ENCODE assay signal across 1 cellular context in the genomic region with DNA sequence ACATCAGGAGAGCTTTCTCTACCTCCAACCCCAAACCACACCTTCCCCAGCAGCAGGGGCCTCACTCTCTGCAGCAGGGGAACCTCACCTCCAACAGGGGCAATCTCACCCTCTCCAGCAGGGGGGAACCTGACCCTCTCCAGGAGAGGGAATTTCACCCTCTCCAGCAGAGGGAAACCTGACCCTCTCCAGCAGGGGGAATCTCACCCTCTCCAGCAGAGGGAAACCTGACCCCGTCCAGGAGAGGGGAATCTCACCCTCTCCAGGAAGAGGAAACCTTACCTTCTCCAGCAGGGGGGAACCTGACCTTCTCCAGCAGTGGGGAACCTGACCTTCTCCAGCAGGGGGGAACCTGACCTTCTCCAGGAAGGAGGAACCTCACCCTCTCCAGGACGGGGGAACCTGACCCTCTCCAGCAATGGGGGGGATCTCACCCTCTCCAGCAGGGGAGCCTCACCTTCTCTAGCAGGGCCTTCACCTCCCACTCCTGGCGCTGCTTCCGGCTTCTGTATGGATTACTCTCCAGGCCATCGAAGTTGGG.
A peak's percentile ranks its signal among the peaks of the same experiment; 100 is the strongest.
TF ChIP-seq lines count a peak whose summit lies in the region.

No MANE protein-coding gene starts in this region.

TF ChIP-seq in K562, 482 proteins besides CTCF, POLR2A, EP300 and RAD21 (continued from another document and continues in another):
- TF ChIP-seq BCLAF1 (IDR thresholded peaks at IDR 0.05; ENCODE audit: borderline replicate concordance in 1 of 2, control insufficient read depth in 1 of 2, low read depth in 2 of 2, low read length in 1 of 2) (peak in 1 of 2 experiments; percentile 89; a peak in 2 of 4 replicates), ATF6 (CRISPR knock-in tag; IDR thresholded peaks at IDR 0.05) (no peak), ZNF668 (CRISPR knock-in tag; IDR thresholded peaks at IDR 0.05) (no peak), LCOR (CRISPR knock-in tag; IDR thresholded peaks at IDR 0.05) (peak; percentile 79; the same call in 1 of the 2 replicates), KAT2B (IDR thresholded peaks at IDR 0.05; ENCODE audit: low read depth, low read length) (peak; percentile 88), MTA3 (IDR thresholded peaks at IDR 0.05; ENCODE audit: borderline replicate concordance) (peak; percentile 36; the same call in 1 of the 2 replicates), ESRRA (IDR thresholded peaks at IDR 0.05; ENCODE audit: borderline replicate concordance, low read depth) (peak; percentile 95), ZNF280A (IDR thresholded peaks at IDR 0.05; ENCODE audit: low read depth, partially characterized antibody) (no peak), SPI1 (IDR thresholded peaks at IDR 0.05; ENCODE audit: borderline replicate concordance, low read depth, low read length) (peak; percentile 79; the same call in 1 of the 2 replicates), ZNF551 (CRISPR knock-in tag; IDR thresholded peaks at IDR 0.05) (no peak), ZNF707 (CRISPR knock-in tag; conservative IDR thresholded peaks at IDR 0.05) (no peak), NCOR1 (IDR thresholded peaks at IDR 0.05) (0 out of 2 replicates have a peak, but pooled peaks have one; percentile 16), ZBTB49 (CRISPR knock-in tag; IDR thresholded peaks at IDR 0.05; ENCODE audit: borderline replicate concordance) (peak; percentile 71; the same call in 1 of the 2 replicates), NRF1 (conservative IDR thresholded peaks at IDR 0.05 in 1 of 2, IDR thresholded peaks at IDR 0.05 in 1 of 2) (no peak), SRF (CRISPR knock-in tag; IDR thresholded peaks at IDR 0.05) (peak in 1 of 2 experiments; percentile 68; a peak in 1 of 4 replicates), TAF15 (IDR thresholded peaks at IDR 0.05; ENCODE audit: low read depth, low read length) (no peak), MAFF (IDR thresholded peaks at IDR 0.05; ENCODE audit: low read length) (no peak), ZNF444 (CRISPR knock-in tag; IDR thresholded peaks at IDR 0.05) (no peak), RBM17 (IDR thresholded peaks at IDR 0.05; ENCODE audit: borderline replicate concordance, low read depth, low read length) (no peak), FOXK2 (conservative IDR thresholded peaks at IDR 0.05 in 1 of 2, IDR thresholded peaks at IDR 0.05 in 1 of 2; ENCODE audit: low read depth in 2 of 2) (no peak), TEAD1 (CRISPR knock-in tag; IDR thresholded peaks at IDR 0.05) (peak in 1 of 2 experiments; percentile 76; a peak in 1 of 4 replicates), TARDBP (IDR thresholded peaks at IDR 0.05) (0 out of 2 replicates have a peak, but pooled peaks have one; percentile 24), KAT7 (CRISPR knock-in tag; IDR thresholded peaks at IDR 0.05; ENCODE audit: borderline replicate concordance) (peak; percentile 29; the same call in 1 of the 2 replicates), GATAD2B (IDR thresholded peaks at IDR 0.05; ENCODE audit: borderline replicate concordance) (0 out of 2 replicates have a peak, but pooled peaks have one; percentile 31), BHLHE40 (IDR thresholded peaks at IDR 0.05; ENCODE audit: low read length) (peak; percentile 44), ZNF23 (CRISPR knock-in tag; IDR thresholded peaks at IDR 0.05) (no peak), JUN (IDR thresholded peaks at IDR 0.05; ENCODE audit: borderline replicate concordance, low read depth, low read length) (peak; percentile 74), JUN (CRISPR knock-in tag; IDR thresholded peaks at IDR 0.05; ENCODE audit: borderline replicate concordance) (no peak), ZNF518B (CRISPR knock-in tag; IDR thresholded peaks at IDR 0.05) (no peak), NFIC (IDR thresholded peaks at IDR 0.05) (peak; percentile 7; the same call in 1 of the 2 replicates), NR2F6 (CRISPR knock-in tag; IDR thresholded peaks at IDR 0.05) (no peak), TAF9B (IDR thresholded peaks at IDR 0.05; ENCODE audit: partially characterized antibody) (no peak), MEF2D (tag; conservative IDR thresholded peaks at IDR 0.05; ENCODE audit: low read depth) (no peak)
- TF ChIP-seq, protein P1, sequence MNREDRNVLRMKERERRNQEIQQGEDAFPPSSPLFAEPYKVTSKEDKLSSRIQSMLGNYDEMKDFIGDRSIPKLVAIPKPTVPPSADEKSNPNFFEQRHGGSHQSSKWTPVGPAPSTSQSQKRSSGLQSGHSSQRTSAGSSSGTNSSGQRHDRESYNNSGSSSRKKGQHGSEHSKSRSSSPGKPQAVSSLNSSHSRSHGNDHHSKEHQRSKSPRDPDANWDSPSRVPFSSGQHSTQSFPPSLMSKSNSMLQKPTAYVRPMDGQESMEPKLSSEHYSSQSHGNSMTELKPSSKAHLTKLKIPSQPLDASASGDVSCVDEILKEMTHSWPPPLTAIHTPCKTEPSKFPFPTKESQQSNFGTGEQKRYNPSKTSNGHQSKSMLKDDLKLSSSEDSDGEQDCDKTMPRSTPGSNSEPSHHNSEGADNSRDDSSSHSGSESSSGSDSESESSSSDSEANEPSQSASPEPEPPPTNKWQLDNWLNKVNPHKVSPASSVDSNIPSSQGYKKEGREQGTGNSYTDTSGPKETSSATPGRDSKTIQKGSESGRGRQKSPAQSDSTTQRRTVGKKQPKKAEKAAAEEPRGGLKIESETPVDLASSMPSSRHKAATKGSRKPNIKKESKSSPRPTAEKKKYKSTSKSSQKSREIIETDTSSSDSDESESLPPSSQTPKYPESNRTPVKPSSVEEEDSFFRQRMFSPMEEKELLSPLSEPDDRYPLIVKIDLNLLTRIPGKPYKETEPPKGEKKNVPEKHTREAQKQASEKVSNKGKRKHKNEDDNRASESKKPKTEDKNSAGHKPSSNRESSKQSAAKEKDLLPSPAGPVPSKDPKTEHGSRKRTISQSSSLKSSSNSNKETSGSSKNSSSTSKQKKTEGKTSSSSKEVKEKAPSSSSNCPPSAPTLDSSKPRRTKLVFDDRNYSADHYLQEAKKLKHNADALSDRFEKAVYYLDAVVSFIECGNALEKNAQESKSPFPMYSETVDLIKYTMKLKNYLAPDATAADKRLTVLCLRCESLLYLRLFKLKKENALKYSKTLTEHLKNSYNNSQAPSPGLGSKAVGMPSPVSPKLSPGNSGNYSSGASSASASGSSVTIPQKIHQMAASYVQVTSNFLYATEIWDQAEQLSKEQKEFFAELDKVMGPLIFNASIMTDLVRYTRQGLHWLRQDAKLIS (CRISPR knock-in tag; IDR thresholded peaks at IDR 0.05): peak; percentile 79
- TF ChIP-seq, protein P2, sequence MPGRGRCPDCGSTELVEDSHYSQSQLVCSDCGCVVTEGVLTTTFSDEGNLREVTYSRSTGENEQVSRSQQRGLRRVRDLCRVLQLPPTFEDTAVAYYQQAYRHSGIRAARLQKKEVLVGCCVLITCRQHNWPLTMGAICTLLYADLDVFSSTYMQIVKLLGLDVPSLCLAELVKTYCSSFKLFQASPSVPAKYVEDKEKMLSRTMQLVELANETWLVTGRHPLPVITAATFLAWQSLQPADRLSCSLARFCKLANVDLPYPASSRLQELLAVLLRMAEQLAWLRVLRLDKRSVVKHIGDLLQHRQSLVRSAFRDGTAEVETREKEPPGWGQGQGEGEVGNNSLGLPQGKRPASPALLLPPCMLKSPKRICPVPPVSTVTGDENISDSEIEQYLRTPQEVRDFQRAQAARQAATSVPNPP (IDR thresholded peaks at IDR 0.05; ENCODE audit: borderline replicate concordance, insufficient read depth, insufficient read length): no peak
